8 cellular contexts compared by ENCODE assay signal in the genomic region with DNA sequence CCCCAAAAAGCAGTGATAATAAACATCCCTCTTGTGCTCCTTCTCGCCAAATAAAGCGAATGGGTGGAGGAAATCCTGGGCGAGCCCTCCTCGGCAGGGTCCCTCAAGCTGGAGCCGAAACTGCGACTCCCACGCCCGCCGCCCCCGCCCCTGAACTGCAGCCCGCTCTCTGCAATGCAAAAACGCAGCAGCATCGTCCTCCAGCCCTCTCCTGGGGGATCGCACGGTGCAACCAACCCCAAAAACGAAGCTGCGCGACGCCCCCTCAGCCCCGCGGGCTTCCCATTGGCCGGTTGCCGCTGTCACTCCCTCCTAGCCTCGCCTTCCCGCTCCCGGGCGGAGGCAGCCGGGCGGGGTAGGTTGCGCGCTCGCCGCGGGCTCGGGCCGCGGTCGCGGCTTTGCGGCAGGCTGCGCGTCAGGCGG. TPM values are rescaled to one million over a fixed set of nuclear protein-coding genes. Genes with fewer than 3 reads are reported as not detected.
DNase-seq lines count a peak whose midpoint lies in the region; ATAC-seq and TF ChIP-seq lines count a peak whose summit lies in the region.

A gene with protein sequence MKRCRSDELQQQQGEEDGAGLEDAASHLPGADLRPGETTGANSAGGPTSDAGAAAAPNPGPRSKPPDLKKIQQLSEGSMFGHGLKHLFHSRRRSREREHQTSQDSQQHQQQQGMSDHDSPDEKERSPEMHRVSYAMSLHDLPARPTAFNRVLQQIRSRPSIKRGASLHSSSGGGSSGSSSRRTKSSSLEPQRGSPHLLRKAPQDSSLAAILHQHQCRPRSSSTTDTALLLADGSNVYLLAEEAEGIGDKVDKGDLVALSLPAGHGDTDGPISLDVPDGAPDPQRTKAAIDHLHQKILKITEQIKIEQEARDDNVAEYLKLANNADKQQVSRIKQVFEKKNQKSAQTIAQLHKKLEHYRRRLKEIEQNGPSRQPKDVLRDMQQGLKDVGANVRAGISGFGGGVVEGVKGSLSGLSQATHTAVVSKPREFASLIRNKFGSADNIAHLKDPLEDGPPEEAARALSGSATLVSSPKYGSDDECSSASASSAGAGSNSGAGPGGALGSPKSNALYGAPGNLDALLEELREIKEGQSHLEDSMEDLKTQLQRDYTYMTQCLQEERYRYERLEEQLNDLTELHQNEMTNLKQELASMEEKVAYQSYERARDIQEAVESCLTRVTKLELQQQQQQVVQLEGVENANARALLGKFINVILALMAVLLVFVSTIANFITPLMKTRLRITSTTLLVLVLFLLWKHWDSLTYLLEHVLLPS (plus strand): TSS at position 363 of the 423 bp plus-strand sequence. CDS start 619 bp downstream, outside the sequence.

- CTCF ChIA-PET in CD4-positive, alpha-beta T cell (lab: Charles Lee) = interaction anchor here (1.1 to 4.7 kb wide), 4 partner anchors 18 to 105 kb away, joined by 3 to 52 read pairs (median 7); a partner anchor contains a TSS
- CTCF ChIA-PET in SK-N-SH (lab: Yijun Ruan, JAX) = interaction anchor here (0.6 to 8.2 kb wide), 14 partner anchors 9 to 614 kb away, joined by 3 to 154 read pairs (median 3); a partner anchor contains a TSS
- CTCF ChIA-PET in activated naive CD4-positive, alpha-beta T cell treated with anti-CD3 and anti-CD28 coated beads, Interleukin-2, amount 10 ng/mL, durations not matched to agents 7 days and 5 days (lab: Charles Lee) = interaction anchor here (0.9 to 7.8 kb wide), 11 partner anchors 8 to 252 kb away, joined by 3 to 224 read pairs (median 9); a partner anchor contains a TSS

- H3K4me3 ChIP-seq in GM23248 (peak within 1 kb of the TSS; percentile 76), SK-N-SH (ENCODE audit: low read depth in 2 of 2, low read length in 1 of 2) (peak within 1 kb of the TSS; percentile 78 to 81), gastroesophageal sphincter (peak within 1 kb of the TSS; percentile 70 to 86), neuron (ENCODE audit: low read length) (peak within 1 kb of the TSS; percentile 75), stomach smooth muscle (ENCODE audit: low read length in 2 of 2) (peak within 1 kb of the TSS; percentile 78 to 86)

- H3K36me3 ChIP-seq in GM23248 (ENCODE audit: low read depth) (no peaks in the 10 kb centered on the region), SK-N-SH (replicated peaks in 1 of 2; ENCODE audit: control insufficient read depth in 1 of 2, insufficient read depth in 2 of 2, low read length in 1 of 2) (no peaks in the 10 kb centered on the region), gastroesophageal sphincter (no peaks in the 10 kb centered on the region), neuron (ENCODE audit: insufficient read depth, low read length) (no peaks in the 10 kb centered on the region), stomach smooth muscle (ENCODE audit: control insufficient read depth in 2 of 2, insufficient read depth in 2 of 2, low read length in 2 of 2) (no peaks in the 10 kb centered on the region)

- in situ Hi-C loops in GM23248 (cut with MboI) = no loop called here

- 1% methylated on average over 28 to 42 of the region's 43 CpGs for WGBS in GM23248 (ENCODE audit: low coverage in 1 of 2, low lambda C conversion rate in 2 of 2, missing lambda C conversion rate in 2 of 2), 2 experiments
- 0% methylated on average over 2 of the region's 43 CpGs for WGBS in SK-N-SH (ENCODE audit: low lambda C conversion rate)
- no CpG with 5 or more reads among the region's 43 CpGs for WGBS in gastroesophageal sphincter (ENCODE audit: low coverage in 1 of 2), 2 donors

- peaks cover 30% of the 10 kb centered on the region for H3K4me1 Mint-ChIP-seq in CD4-positive, alpha-beta T cell (ENCODE audit: low read depth)
- peaks cover 35% of the 10 kb centered on the region for H3K4me1 Mint-ChIP-seq in activated naive CD4-positive, alpha-beta T cell treated with anti-CD3 and anti-CD28 coated beads, Interleukin-2, amount 10 ng/mL, durations not matched to agents 7 days and 5 days

- no peak for TF ChIP-seq POLR2A in gastroesophageal sphincter (IDR thresholded peaks at IDR 0.05)

- H3K4me1 ChIP-seq in GM23248 (ENCODE audit: insufficient read depth) = no peaks in the 10 kb centered on the region
- peaks cover 4 to 21% of the 10 kb centered on the region in 2 experiments; a peak in 2 of 4 replicates for H3K4me1 ChIP-seq in SK-N-SH (ENCODE audit: control insufficient read depth in 1 of 2, insufficient read depth in 2 of 2, low read depth in 1 of 2, low read length in 1 of 2)
- peaks cover 0 to 37% (median 5%) of the 10 kb centered on the region in 3 donors for H3K4me1 ChIP-seq in gastroesophageal sphincter
- H3K4me1 ChIP-seq in neuron (ENCODE audit: insufficient read depth, low read length) = peaks cover 21% of the 10 kb centered on the region
- H3K4me1 ChIP-seq in stomach smooth muscle (ENCODE audit: control insufficient read depth, insufficient read depth, low read length) = peaks cover 24% of the 10 kb centered on the region

- TF ChIP-seq RAD21 in SK-N-SH (IDR thresholded peaks at IDR 0.05; ENCODE audit: low read length) = peak; percentile 8; the same call in 1 of the 2 replicates

- H3F3A ChIP-seq in GM23248 (ENCODE audit: insufficient read depth) (peaks cover 9% of the 10 kb centered on the region; the same call in 1 of the 2 replicates), SK-N-SH (replicated peaks; ENCODE audit: insufficient read depth) (peaks cover 10% of the 10 kb centered on the region)

- H3K9me2 ChIP-seq in GM23248 (ENCODE audit: insufficient read depth) (no peaks in the 10 kb centered on the region), SK-N-SH (no peaks in the 10 kb centered on the region)

- H3K9me3 ChIP-seq in CD4-positive, alpha-beta T cell (ENCODE audit: control insufficient read depth, low read length) = no peaks in the 10 kb centered on the region
- H3K9me3 ChIP-seq in GM23248 (ENCODE audit: low read depth) = no peaks in the 10 kb centered on the region
- H3K9me3 ChIP-seq in SK-N-SH = no peaks in the 10 kb centered on the region
- H3K9me3 ChIP-seq in gastroesophageal sphincter = no peaks in the 10 kb centered on the region
- no peaks in the 10 kb centered on the region for H3K9me3 ChIP-seq in neuron (ENCODE audit: low read length)
- H3K9me3 ChIP-seq in stomach smooth muscle (ENCODE audit: control insufficient read depth in 2 of 2, low read length in 2 of 2) = no peaks in the 10 kb centered on the region

- peak within 1 kb of the TSS; percentile 4 for H3K27ac Mint-ChIP-seq in CD4-positive, alpha-beta T cell
- peak within 1 kb of the TSS; percentile 3 for H3K27ac Mint-ChIP-seq in activated naive CD4-positive, alpha-beta T cell treated with anti-CD3 and anti-CD28 coated beads, Interleukin-2, amount 10 ng/mL, durations not matched to agents 7 days and 5 days

- peaks cover 5% of the 10 kb centered on the region for H3K27me3 ChIP-seq in CD4-positive, alpha-beta T cell (ENCODE audit: control insufficient read depth, insufficient read depth, low read length)
- H3K27me3 ChIP-seq in GM23248 (replicated peaks; ENCODE audit: insufficient read depth) (no peaks in the 10 kb centered on the region), SK-N-SH (ENCODE audit: insufficient read depth) (no peaks in the 10 kb centered on the region), gastroesophageal sphincter (no peaks in the 10 kb centered on the region), neuron (ENCODE audit: insufficient read depth, low read length) (peaks cover 14% of the 10 kb centered on the region), stomach smooth muscle (ENCODE audit: control insufficient read depth in 1 of 2, insufficient read depth in 2 of 2, low read length in 2 of 2) (no peaks in the 10 kb centered on the region)

- ATAC-seq in CD4-positive, alpha-beta T cell (ENCODE audit: poor library complexity) = peak; percentile 76
- ATAC-seq in gastroesophageal sphincter = peak; percentile 97

- no peak within 1 kb of the TSS for H3K27ac ChIP-seq in CD4-positive, alpha-beta T cell (ENCODE audit: low read depth, low read length)
- H3K27ac ChIP-seq in GM23248 = no peak within 1 kb of the TSS
- H3K27ac ChIP-seq in SK-N-SH (ENCODE audit: low read depth in 2 of 2, low read length in 1 of 2) = peak within 1 kb of the TSS in 1 of 2 experiments; percentile 56; a peak in 1 of 4 replicates
- H3K27ac ChIP-seq in gastroesophageal sphincter = peak within 1 kb of the TSS in 3 of 4 donors; percentile 62 to 68 (median 63)
- H3K27ac ChIP-seq in stomach smooth muscle (ENCODE audit: low read length) = peak within 1 kb of the TSS; percentile 24

- H3K4me3 Mint-ChIP-seq in CD4-positive, alpha-beta T cell = peak within 1 kb of the TSS; percentile 94
- H3K4me3 Mint-ChIP-seq in activated naive CD4-positive, alpha-beta T cell treated with anti-CD3 and anti-CD28 coated beads, Interleukin-2, amount 10 ng/mL, durations not matched to agents 7 days and 5 days = peak within 1 kb of the TSS; percentile 82

- H3K9me3 Mint-ChIP-seq in CD4-positive, alpha-beta T cell = no peaks in the 10 kb centered on the region
- no peaks in the 10 kb centered on the region for H3K9me3 Mint-ChIP-seq in activated naive CD4-positive, alpha-beta T cell treated with anti-CD3 and anti-CD28 coated beads, Interleukin-2, amount 10 ng/mL, durations not matched to agents 7 days and 5 days

- H2AFZ ChIP-seq in GM23248 (peak within 1 kb of the TSS; percentile 86), SK-N-SH (ENCODE audit: low read depth) (peak within 1 kb of the TSS; percentile 93), neuron (ENCODE audit: low read depth, low read length) (peak within 1 kb of the TSS; percentile 95)

- intact Hi-C loops in CD4-positive, alpha-beta T cell (cut with DNase I, micrococcal nuclease) = loop anchor here (1.0 to 5.0 kb wide), 3 partner anchors 15 to 105 kb away; a partner anchor contains a TSS

- H3K4me2 ChIP-seq in GM23248 (ENCODE audit: unreplicated experiment) (peak within 1 kb of the TSS; percentile 93), SK-N-SH (peak within 1 kb of the TSS; percentile 99)

- POLR2A ChIA-PET in CD4-positive, alpha-beta T cell (lab: Charles Lee) = interaction anchor here (1.3 to 4.5 kb wide), 8 partner anchors 13 to 98 kb away, joined by 5 to 50 read pairs (median 7); a partner anchor contains a TSS
- POLR2A ChIA-PET in SK-N-SH (lab: Yijun Ruan, JAX) = interaction anchor here (0.7 kb wide), 1 partner anchor 16 kb away, joined by 3 read pairs; a partner anchor contains a TSS

- H3K9ac ChIP-seq in GM23248 (peak within 1 kb of the TSS; percentile 51), SK-N-SH (peak within 1 kb of the TSS; percentile 60), stomach smooth muscle (ENCODE audit: low read length in 2 of 2) (peak within 1 kb of the TSS; percentile 51 to 53)

- DNase-seq in CD4-positive, alpha-beta T cell = peak; percentile 49 to 77 (median 66)
- DNase-seq in GM23248 (peak; percentile 92), NCI-H1092 (lab: John Stamatoyannopoulos, UW) (peak; percentile 94), SK-N-SH (peak; percentile 99)
- DNase-seq in activated naive CD4-positive, alpha-beta T cell treated with anti-CD3 and anti-CD28 coated beads, Interleukin-2, amount 10 ng/mL, durations not matched to agents 7 days and 5 days = peak; percentile 87

- TF ChIP-seq EP300 in SK-N-SH (IDR thresholded peaks at IDR 0.05; ENCODE audit: borderline replicate concordance in 1 of 2, low read depth in 1 of 2, low read length in 1 of 2) (no peak), gastroesophageal sphincter (IDR thresholded peaks at IDR 0.05) (no peak)

- H3K79me2 ChIP-seq in GM23248 (ENCODE audit: insufficient read depth) (no peaks in the 10 kb centered on the region), SK-N-SH (ENCODE audit: insufficient read depth) (no peaks in the 10 kb centered on the region)

- H4K20me1 ChIP-seq in GM23248 (ENCODE audit: insufficient read depth) (no peaks in the 10 kb centered on the region), SK-N-SH (ENCODE audit: insufficient read depth) (peaks cover 3% of the 10 kb centered on the region; the same call in 1 of the 2 replicates)

- H3K36me3 Mint-ChIP-seq in CD4-positive, alpha-beta T cell (ENCODE audit: low read depth) = no peaks in the 10 kb centered on the region
- H3K36me3 Mint-ChIP-seq in activated naive CD4-positive, alpha-beta T cell treated with anti-CD3 and anti-CD28 coated beads, Interleukin-2, amount 10 ng/mL, durations not matched to agents 7 days and 5 days = no peaks in the 10 kb centered on the region

- H3K27me3 Mint-ChIP-seq in CD4-positive, alpha-beta T cell = peaks cover 22% of the 10 kb centered on the region
- peaks cover 50% of the 10 kb centered on the region for H3K27me3 Mint-ChIP-seq in activated naive CD4-positive, alpha-beta T cell treated with anti-CD3 and anti-CD28 coated beads, Interleukin-2, amount 10 ng/mL, durations not matched to agents 7 days and 5 days

- TF ChIP-seq CTCF in CD4-positive, alpha-beta T cell (IDR thresholded peaks at IDR 0.05) = no peak
- no peak for TF ChIP-seq CTCF in SK-N-SH (IDR thresholded peaks at IDR 0.05)
- no peak for TF ChIP-seq CTCF in gastroesophageal sphincter (IDR thresholded peaks at IDR 0.05)

RNA-seq across cellular contexts. Expression of the gene that starts here (rescaled TPM):
- 1 to 10 TPM in 1 of 2 experiments, under 1 TPM in 1; 0.74 to 1.1 TPM for total RNA-seq in CD4-positive, alpha-beta T cell
- 1.7 and 2.7 TPM in 2 replicates for total RNA-seq in GM23248 (2014; rRNA removed; shearing (Covaris generic))
- polyA plus RNA-seq in GM23248 (2016; fragmentation: Nextera tagmentation; extraction: Ambion mirVana) (0.39 and 0.63 TPM in 2 replicates), SK-N-SH (2012; rRNA removed) (5.3 and 6.0 TPM in 2 replicates)
- 3.0 and 4.9 TPM in 2 replicates for polyA plus RNA-seq in SK-N-SH (2012; cell fraction: cytosol; rRNA removed)
- polyA plus RNA-seq in SK-N-SH (2012; cell fraction: nucleus; rRNA removed) = 5.9 and 6.8 TPM in 2 replicates
- 1 to 10 TPM; 3.1 to 8.9 (median 5.5) TPM for total RNA-seq in gastroesophageal sphincter

Comparison
In these comparisons a context has a peak if more than half of its experiments do, and no peak if none do; other contexts are left out.
1. H3K27ac ChIP-seq: peak in gastroesophageal sphincter (3 of 4) and stomach smooth muscle (single experiment); none in CD4-positive, alpha-beta T cell (single experiment) and GM23248 (single experiment).
2. Peak in every context shown above with its lines, with median percentiles within 50 percentile points of each other: DNase-seq, H2AFZ ChIP-seq, H3K4me3 ChIP-seq and H3K9ac ChIP-seq.